In the genomic region with DNA sequence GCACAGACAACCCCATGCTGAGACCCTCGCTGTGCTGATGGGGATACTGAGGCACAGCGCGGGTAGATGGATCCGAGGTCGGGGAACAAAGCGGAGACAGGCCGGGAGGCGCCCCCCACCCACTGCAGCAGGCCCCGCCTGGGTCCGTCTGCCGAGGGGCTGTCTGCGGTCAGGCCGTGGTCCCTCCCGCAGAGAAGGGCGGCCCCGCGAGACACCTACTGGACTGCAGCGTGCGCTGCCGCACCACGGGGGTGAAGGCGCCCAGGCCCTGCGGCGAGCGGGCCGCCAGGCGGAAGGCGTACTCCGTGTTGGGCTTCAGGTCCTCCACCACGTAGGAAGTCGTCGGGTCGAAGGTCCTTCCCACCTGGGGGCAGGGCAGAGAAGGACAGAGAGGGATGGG, we compare ENCODE assay signal across 1 cellular context.
TF ChIP-seq lines count a peak whose summit lies in the region.

No MANE protein-coding gene starts in this region.

TF ChIP-seq in K562, 482 proteins besides CTCF, POLR2A, EP300 and RAD21 (continued from another document):
- TF ChIP-seq HOMEZ (CRISPR knock-in tag; IDR thresholded peaks at IDR 0.05) = no peak
